11 cellular contexts compared by ENCODE assay signal in genomic region chr12:124454735-124455134, GRCh38.
DNase-seq lines count a peak whose midpoint lies in the region; ATAC-seq, FAIRE-seq and TF ChIP-seq lines count a peak whose summit lies in the region.
"Had no signal": no experiment of that assay in that cellular context is flagged by ENCODE, and none has a peak within 500 bp of the region (broad histone marks: within the 10 kb centered on the region; RNA-seq: fewer than 3 reads in every experiment).

No MANE protein-coding gene starts in this region.

- H3K4me3 ChIP-seq in cardiac muscle cell (no peak overlapping the region), astrocyte of the cerebellum (ENCODE audit: low read depth, low read length) (no peak overlapping the region), upper lobe of left lung (no peak overlapping the region)
- H3K4me3 ChIP-seq: right lobe of liver had no signal

- WGBS in upper lobe of left lung, 2 donors, result 52 to 57% methylated on average over 13 of the region's 13 CpGs

- intact Hi-C loops in Right ventricle myocardium inferior (cut with DNase I), result loop anchor here (5.0 kb wide), 2 partner anchors 53 to 113 kb away; partner anchors contain the start of gene NCOR2

- FAIRE-seq in islet of Langerhans (lab: Jason Lieb, UNC), result peak; percentile 49

- no peak for TF ChIP-seq EP300 in upper lobe of left lung (IDR thresholded peaks at IDR 0.05)

- H3K27ac ChIP-seq in cardiac muscle cell (peak overlapping the region; percentile 83), upper lobe of left lung (peak overlapping the region; percentile 80 to 87 (median 82))

- no peak for TF ChIP-seq POLR2A in upper lobe of left lung (IDR thresholded peaks at IDR 0.05)

- H3K4me1 ChIP-seq in cardiac muscle cell (ENCODE audit: low read depth), result peaks cover 14% of the 10 kb centered on the region
- H3K4me1 ChIP-seq in upper lobe of left lung, result peaks cover 65 to 82% (median 68%) of the 10 kb centered on the region in 4 donors

- DNase-seq in cardiac muscle cell (ENCODE audit: low read depth in 1 of 2, low spot score in 1 of 2) (peak in 1 of 2 donors; percentile 21), Right ventricle myocardium inferior (ENCODE audit: missing footprints) (no peak), astrocyte of the cerebellum (ENCODE audit: low read depth) (peak; percentile 39), upper lobe of left lung (no peak), NCI-H1417 treated with DMSO at 0.1 percent for 48 hours (lab: John Stamatoyannopoulos, UW) (no peak)
- DNase-seq in activated effector memory CD4-positive, alpha-beta T cell treated with anti-CD3 and anti-CD28 coated beads, Interleukin-2, amount 50 U/mL, for 16 hours, result no peak
- DNase-seq: C1 segment of cervical spinal cord, NCI-H524 treated with DMSO at 0.1 percent for 48 hours, right lobe of liver had no signal

- no peaks in the 10 kb centered on the region for H3K9me3 ChIP-seq in cardiac muscle cell (ENCODE audit: low read depth)
- no peaks in the 10 kb centered on the region for H3K9me3 ChIP-seq in upper lobe of left lung
- H3K9me3 ChIP-seq: right lobe of liver had no signal

- H3K36me3 ChIP-seq in cardiac muscle cell, result peaks cover 2% of the 10 kb centered on the region
- peaks cover 5 to 40% (median 26%) of the 10 kb centered on the region in 4 donors for H3K36me3 ChIP-seq in upper lobe of left lung
- H3K36me3 ChIP-seq: right lobe of liver had no signal

- ATAC-seq in Right ventricle myocardium inferior (no peak), upper lobe of left lung (ENCODE audit: low FRiP score in 2 of 2) (no peak), GM18520 (IDR thresholded peaks at IDR 0.05; ENCODE audit: unreplicated experiment) (no peak)

- TF ChIP-seq CTCF in cardiac muscle cell (IDR thresholded peaks at IDR 0.05; ENCODE audit: low read depth, low read length) (no peak), astrocyte of the cerebellum (IDR thresholded peaks at IDR 0.05; ENCODE audit: low read depth, low read length, missing control alignments) (no peak), upper lobe of left lung (IDR thresholded peaks at IDR 0.05) (no peak)

- in situ Hi-C loops in astrocyte of the cerebellum (cut with HindIII; ENCODE audit: low sequenced_read_pairs), result no loop called here

- H3K27me3 ChIP-seq in cardiac muscle cell, result no peaks in the 10 kb centered on the region
- H3K27me3 ChIP-seq in upper lobe of left lung, result no peaks in the 10 kb centered on the region
- H3K27me3 ChIP-seq: right lobe of liver had no signal
